Comparison of ENCODE assay signal across 25 cellular contexts in the genomic region with DNA sequence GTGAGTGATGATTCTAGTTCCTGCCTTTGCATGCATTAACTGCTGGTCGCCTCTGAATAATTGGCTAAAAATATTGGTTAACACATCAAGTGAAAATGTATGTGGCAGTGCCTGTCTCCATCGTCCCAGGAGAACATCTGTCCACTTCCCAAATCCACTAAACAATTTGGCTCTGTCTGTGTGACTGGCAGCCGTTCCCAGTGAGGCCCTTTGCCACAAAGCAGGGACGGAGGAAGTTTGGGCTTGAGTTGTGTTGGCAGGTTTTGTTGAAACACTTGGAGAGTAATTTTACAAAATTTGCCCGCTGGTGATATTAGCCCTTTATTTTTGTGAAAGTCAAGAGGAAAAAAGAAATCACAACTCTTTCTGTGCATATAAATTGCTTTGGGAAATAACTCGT.
"Had no signal": no experiment of that assay in that cellular context is flagged by ENCODE, and none has a peak within 500 bp of the region (broad histone marks: within the 10 kb centered on the region; RNA-seq: fewer than 3 reads in every experiment).

No MANE protein-coding gene starts in this region.

- H3K27me3 ChIP-seq: gastroesophageal sphincter, spleen, tibial artery, upper lobe of right lung, vagina had no signal

- H3K4me3 Mint-ChIP-seq: natural killer cell treated with Interleukin-12 subunit alpha and Interleukin-12 subunit beta and Interleukin-15 and Interleukin-18, amount 100 ng/mL, for 72 hours; stimulated activated memory B cell treated with anti-CD40 and anti-IgM and Interleukin-4, amounts not matched to agents 10 μg/mL and 1 μg/mL and 100 μg/mL, for 72 hours; stimulated activated naive CD8-positive, alpha-beta T cell treated with anti-CD3 and anti-CD28 coated beads, Interleukin-15, Interleukin-2, amounts not matched to agents 100 ng/mL and 50 ng/mL, for 24 hours had no signal

- ATAC-seq: esophagus mucosa; gastroesophageal sphincter; left cardiac atrium; left ventricle myocardium superior; natural killer cell treated with Interleukin-12 subunit alpha and Interleukin-12 subunit beta and Interleukin-15 and Interleukin-18, amount 100 ng/mL, for 72 hours; psoas muscle; sciatic nerve; stimulated activated memory B cell treated with anti-CD40 and anti-IgM and Interleukin-4, amounts not matched to agents 10 μg/mL and 1 μg/mL and 100 μg/mL, for 72 hours; upper lobe of right lung had no signal

- H3K4me1 Mint-ChIP-seq: stimulated activated memory B cell treated with anti-CD40 and anti-IgM and Interleukin-4, amounts not matched to agents 10 μg/mL and 1 μg/mL and 100 μg/mL, for 72 hours had no signal

- H3K27me3 Mint-ChIP-seq: natural killer cell treated with Interleukin-12 subunit alpha and Interleukin-12 subunit beta and Interleukin-15 and Interleukin-18, amount 100 ng/mL, for 72 hours; stimulated activated memory B cell treated with anti-CD40 and anti-IgM and Interleukin-4, amounts not matched to agents 10 μg/mL and 1 μg/mL and 100 μg/mL, for 72 hours; stimulated activated naive CD8-positive, alpha-beta T cell treated with anti-CD3 and anti-CD28 coated beads, Interleukin-15, Interleukin-2, amounts not matched to agents 100 ng/mL and 50 ng/mL, for 24 hours had no signal

- H3K27ac Mint-ChIP-seq: natural killer cell treated with Interleukin-12 subunit alpha and Interleukin-12 subunit beta and Interleukin-15 and Interleukin-18, amount 100 ng/mL, for 72 hours; stimulated activated memory B cell treated with anti-CD40 and anti-IgM and Interleukin-4, amounts not matched to agents 10 μg/mL and 1 μg/mL and 100 μg/mL, for 72 hours; stimulated activated naive CD8-positive, alpha-beta T cell treated with anti-CD3 and anti-CD28 coated beads, Interleukin-15, Interleukin-2, amounts not matched to agents 100 ng/mL and 50 ng/mL, for 24 hours had no signal

- H3K4me1 ChIP-seq: gastroesophageal sphincter, parathyroid adenoma, psoas muscle, spleen, tibial artery, upper lobe of right lung, vagina had no signal

- DNase-seq: effector memory CD4-positive, alpha-beta T cell; glutamatergic neuron; islet precursor cell; left cardiac atrium; left ventricle myocardium superior; mesenchymal stem cell; midbrain; occipital lobe; psoas muscle; retina; spleen; stimulated activated CD4-positive, alpha-beta T cell treated with anti-CD3 and anti-CD28 coated beads, Interleukin-15, amount 100 ng/mL, for 24 hours; stimulated activated CD4-positive, alpha-beta T cell treated with anti-CD3 and anti-CD28 coated beads, Interleukin-1b, Interleukin-23, amount 100 ng/mL, for 48 hours; stimulated activated CD4-positive, alpha-beta T cell treated with anti-CD3 and anti-CD28 coated beads, Interleukin-4, amount 100 ng/mL, for 24 hours; tibial artery; upper lobe of right lung had no signal

- H3K36me3 ChIP-seq: gastroesophageal sphincter, spleen, tibial artery, upper lobe of right lung, vagina had no signal

- H3K27ac ChIP-seq: gastroesophageal sphincter, parathyroid adenoma, psoas muscle, spleen, tibial artery, upper lobe of right lung, vagina had no signal

- H3K36me3 Mint-ChIP-seq: stimulated activated memory B cell treated with anti-CD40 and anti-IgM and Interleukin-4, amounts not matched to agents 10 μg/mL and 1 μg/mL and 100 μg/mL, for 72 hours had no signal

- H3K4me3 ChIP-seq: gastroesophageal sphincter, lung, psoas muscle, spleen, tibial artery, upper lobe of right lung, vagina had no signal

- H3K9me3 ChIP-seq: gastroesophageal sphincter, psoas muscle, tibial artery, upper lobe of right lung, vagina had no signal
